Comparison of ENCODE assay signal across 23 cellular contexts in the genomic region with DNA sequence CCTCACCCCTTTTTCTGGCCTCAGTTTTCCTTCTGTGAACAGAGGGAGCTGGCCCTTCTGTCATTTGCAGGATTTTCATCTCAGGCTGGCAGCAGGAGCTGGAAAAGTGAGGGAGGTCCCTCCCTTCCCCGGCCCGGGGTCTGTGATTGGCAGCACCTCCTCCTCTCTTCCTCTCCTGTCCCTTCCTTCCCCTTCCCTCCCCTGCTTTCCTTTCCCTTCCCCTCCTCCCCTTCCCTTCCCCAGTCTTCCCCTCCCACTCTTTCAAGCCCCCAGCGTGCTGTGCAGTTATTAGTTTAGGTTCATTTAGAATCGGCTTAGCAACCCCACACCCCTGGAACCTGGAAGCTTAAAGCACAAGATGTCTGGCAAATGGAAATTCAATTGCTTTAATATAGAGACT.
A peak's percentile ranks its signal among the peaks of the same experiment; 100 is the strongest.
DNase-seq lines count a peak whose midpoint lies in the region; ATAC-seq and TF ChIP-seq lines count a peak whose summit lies in the region.
"Had no signal": no experiment of that assay in that cellular context is flagged by ENCODE, and none has a peak within 500 bp of the region (broad histone marks: within the 10 kb centered on the region; RNA-seq: fewer than 3 reads in every experiment).

No MANE protein-coding gene starts in this region.

- no peak for TF ChIP-seq POLR2A in breast epithelium (IDR thresholded peaks at IDR 0.05)

- ATAC-seq in left lung: no peak
- ATAC-seq in HG02798 (IDR thresholded peaks at IDR 0.05; ENCODE audit: poor library complexity, unreplicated experiment): no peak
- no peak for ATAC-seq in HG03095 (IDR thresholded peaks at IDR 0.05; ENCODE audit: unreplicated experiment)
- ATAC-seq: GM12878; natural killer cell; stimulated activated memory B cell treated with anti-CD40 and anti-IgM and Interleukin-4, amounts not matched to agents 10 μg/mL and 1 μg/mL and 100 μg/mL, for 72 hours had no signal

- H3K9me3 Mint-ChIP-seq in type B pancreatic cell: no peaks in the 10 kb centered on the region
- H3K9me3 Mint-ChIP-seq: activated naive CD8-positive, alpha-beta T cell treated with anti-CD3 and anti-CD28 coated beads for 36 hours; activated T-helper 2 cell treated with anti-CD3 and anti-CD28 coated beads, Interferon-gamma antibody, Interleukin-2, Interleukin-4, amounts not matched to agents 10 μg/mL and 5 μg/mL and 100 μg/mL, durations not matched to agents 14 hours and 24 hours and 36 hours; CD4-positive, alpha-beta memory T cell; memory B cell; natural killer cell; stimulated activated memory B cell treated with anti-CD40 and anti-IgM and Interleukin-4, amounts not matched to agents 10 μg/mL and 1 μg/mL and 100 μg/mL, for 72 hours had no signal

- peaks cover 30% of the 10 kb centered on the region for H3K4me1 Mint-ChIP-seq in type B pancreatic cell (ENCODE audit: unreplicated experiment)
- H3K4me1 Mint-ChIP-seq: activated naive CD8-positive, alpha-beta T cell treated with anti-CD3 and anti-CD28 coated beads for 36 hours; CD4-positive, alpha-beta memory T cell; natural killer cell had no signal

- H3K36me3 ChIP-seq in left lung (no peaks in the 10 kb centered on the region), breast epithelium (no peaks in the 10 kb centered on the region)
- H3K36me3 ChIP-seq: esophagus squamous epithelium had no signal

- peak overlapping the region; percentile 29 for H3K27ac Mint-ChIP-seq in type B pancreatic cell
- H3K27ac Mint-ChIP-seq: activated naive CD8-positive, alpha-beta T cell treated with anti-CD3 and anti-CD28 coated beads for 36 hours; activated T-helper 2 cell treated with anti-CD3 and anti-CD28 coated beads, Interferon-gamma antibody, Interleukin-2, Interleukin-4, amounts not matched to agents 10 μg/mL and 5 μg/mL and 100 μg/mL, durations not matched to agents 14 hours and 24 hours and 36 hours; CD4-positive, alpha-beta memory T cell; memory B cell; natural killer cell; progenitor cell of endocrine pancreas had no signal

- H3K4me1 ChIP-seq in left lung (no peaks in the 10 kb centered on the region), breast epithelium (no peaks in the 10 kb centered on the region)

- no peaks in the 10 kb centered on the region for H3K36me3 Mint-ChIP-seq in type B pancreatic cell
- H3K36me3 Mint-ChIP-seq: activated naive CD8-positive, alpha-beta T cell treated with anti-CD3 and anti-CD28 coated beads for 36 hours; CD4-positive, alpha-beta memory T cell; memory B cell; natural killer cell; stimulated activated memory B cell treated with anti-CD40 and anti-IgM and Interleukin-4, amounts not matched to agents 10 μg/mL and 1 μg/mL and 100 μg/mL, for 72 hours had no signal

- TF ChIP-seq CTCF in left lung (IDR thresholded peaks at IDR 0.05) (no peak), type B pancreatic cell (conservative IDR thresholded peaks at IDR 0.05) (no peak), breast epithelium (IDR thresholded peaks at IDR 0.05) (no peak)

- intact Hi-C loops in left lung (cut with DNase I) (loop anchor here in 1 of 2 donors (10.0 kb wide), 1 partner anchor 349 kb away; no protein-coding TSS in a partner anchor), breast epithelium (cut with DNase I; ENCODE audit: low total_unique reads) (no loop called here)

- H3K9me3 ChIP-seq in left lung (no peaks in the 10 kb centered on the region), breast epithelium (no peaks in the 10 kb centered on the region)
- H3K9me3 ChIP-seq: esophagus squamous epithelium had no signal

- H3K4me3 ChIP-seq in left lung: no peak overlapping the region
- no peak overlapping the region for H3K4me3 ChIP-seq in breast epithelium
- H3K4me3 ChIP-seq: esophagus squamous epithelium, GM12878 had no signal

- H3K27me3 ChIP-seq in left lung (no peaks in the 10 kb centered on the region), breast epithelium (no peaks in the 10 kb centered on the region)

- no peaks in the 10 kb centered on the region for H3K27me3 Mint-ChIP-seq in type B pancreatic cell
- H3K27me3 Mint-ChIP-seq: memory B cell; stimulated activated memory B cell treated with anti-CD40 and anti-IgM and Interleukin-4, amounts not matched to agents 10 μg/mL and 1 μg/mL and 100 μg/mL, for 72 hours had no signal

- no peak overlapping the region for H3K4me3 Mint-ChIP-seq in type B pancreatic cell
- H3K4me3 Mint-ChIP-seq: activated naive CD8-positive, alpha-beta T cell treated with anti-CD3 and anti-CD28 coated beads for 36 hours; CD4-positive, alpha-beta memory T cell; memory B cell; natural killer cell; stimulated activated memory B cell treated with anti-CD40 and anti-IgM and Interleukin-4, amounts not matched to agents 10 μg/mL and 1 μg/mL and 100 μg/mL, for 72 hours had no signal

- peak overlapping the region; percentile 21 for H3K27ac ChIP-seq in caudate nucleus (ENCODE audit: low read depth, low read length)
- no peak overlapping the region for H3K27ac ChIP-seq in left lung
- H3K27ac ChIP-seq in breast epithelium: no peak overlapping the region
- H3K27ac ChIP-seq: esophagus squamous epithelium had no signal

- DNase-seq in NCI-H69 (lab: John Stamatoyannopoulos, UW) (peak; percentile 59), caudate nucleus (lab: John Stamatoyannopoulos, UW) (no peak), left lung (peak; percentile 22 to 27), type B pancreatic cell (ENCODE audit: extremely low spot score, unreplicated experiment) (no peak), breast epithelium (ENCODE audit: low spot score in 2 of 2) (no peak), NOMO-1 (lab: John Stamatoyannopoulos, UW; ENCODE audit: unreplicated experiment in 2 of 2) (no peak)
- DNase-seq: activated CD4-positive, alpha-beta T cell treated with anti-CD3 and anti-CD28 coated beads, Interleukin-2, amount 50 U/mL, for 4 hours; activated CD8-positive, alpha-beta memory T cell treated with anti-CD3 and anti-CD28 coated beads, Interleukin-2, amount 50 U/mL, for 48 hours; activated naive CD8-positive, alpha-beta T cell treated with anti-CD3 and anti-CD28 coated beads for 36 hours; CD4-positive, alpha-beta memory T cell; DMS79 treated with DMSO at 0.1 percent for 48 hours; esophagus squamous epithelium; natural killer cell; NCI-H1105 treated with DMSO at 0.1 percent for 48 hours; NCI-H2081 treated with DMSO at 0.1 percent for 48 hours; NCI-H510A had no signal

Comparison
In these comparisons a context has a peak if more than half of its experiments do, and no peak if none do; other contexts are left out.
1. DNase-seq: peak in NCI-H69 (single experiment) and left lung (2 of 2); none in caudate nucleus (0 of 61), type B pancreatic cell (single experiment), breast epithelium (0 of 2) and NOMO-1 (0 of 2).